In genomic region chr7:54245046-54245445, GRCh38 we compare ENCODE assay signal across 4 cellular contexts.
"Had no signal": no experiment of that assay in that cellular context is flagged by ENCODE, and none has a peak within 500 bp of the region (broad histone marks: within the 10 kb centered on the region; RNA-seq: fewer than 3 reads in every experiment).

No MANE protein-coding gene starts in this region.

- H3K4me3 Mint-ChIP-seq: GM23338, H9 had no signal

- H3K9me3 Mint-ChIP-seq: GM23338, H9 had no signal

- H3K27ac Mint-ChIP-seq: GM23338, H9 had no signal

- H3K4me3 ChIP-seq: GM23338 had no signal

- DNase-seq: H9, HCEC 1CT, IMR-90 had no signal
